ENCODE assay signal across 23 cellular contexts in genomic region chr4:21447320-21448055, GRCh38.
DNase-seq lines count a peak whose midpoint lies in the region; ATAC-seq, FAIRE-seq and TF ChIP-seq lines count a peak whose summit lies in the region.
"Had no signal": no experiment of that assay in that cellular context is flagged by ENCODE, and none has a peak within 500 bp of the region (broad histone marks: within the 10 kb centered on the region; RNA-seq: fewer than 3 reads in every experiment).

No MANE protein-coding gene starts in this region.

- no peak overlapping the region for H3K4me3 Mint-ChIP-seq in astrocyte (ENCODE audit: unreplicated experiment)
- H3K4me3 Mint-ChIP-seq in naive thymus-derived CD8-positive, alpha-beta T cell = no peak overlapping the region
- H3K4me3 Mint-ChIP-seq: CD4-positive, alpha-beta memory T cell; nephron; stimulated activated naive CD8-positive, alpha-beta T cell treated with anti-CD3 and anti-CD28 coated beads, Interleukin-15, amount 100 ng/mL, for 72 hours had no signal

- no peak overlapping the region for H3K9ac ChIP-seq in astrocyte (ENCODE audit: low read length)

- peak overlapping the region; percentile 64 for H3K27ac Mint-ChIP-seq in astrocyte (ENCODE audit: unreplicated experiment)
- no peak overlapping the region for H3K27ac Mint-ChIP-seq in naive thymus-derived CD8-positive, alpha-beta T cell
- H3K27ac Mint-ChIP-seq: CD4-positive, alpha-beta memory T cell; nephron; stimulated activated naive CD8-positive, alpha-beta T cell treated with anti-CD3 and anti-CD28 coated beads, Interleukin-15, amount 100 ng/mL, for 72 hours had no signal

- DNase-seq in BE2C (no peak), astrocyte (ENCODE audit: low read depth) (no peak), iris pigment epithelial cell (ENCODE audit: low read depth) (peak; percentile 20), DMS153 treated with DMSO at 0.1 percent for 48 hours (lab: John Stamatoyannopoulos, UW; ENCODE audit: unreplicated experiment) (no peak), KG1 (lab: John Stamatoyannopoulos, UW) (no peak), psoas muscle (no peak)
- DNase-seq in Jurkat, Clone E6-1 (ENCODE audit: low read depth, low spot score) = peak; percentile 17
- no peak for DNase-seq in naive thymus-derived CD8-positive, alpha-beta T cell
- DNase-seq: activated CD8-positive, alpha-beta memory T cell treated with anti-CD3 and anti-CD28 coated beads for 24 hours; adrenal gland; CD4-positive, alpha-beta memory T cell; cerebellar nuclear complex; Karpas-422; NCI-H2081; NCI-H69; PC-9; stimulated activated naive CD8-positive, alpha-beta T cell treated with anti-CD3 and anti-CD28 coated beads, Interleukin-15, amount 100 ng/mL, for 72 hours; SW 1271; uterus had no signal

- no peaks in the 10 kb centered on the region for H3K27me3 Mint-ChIP-seq in astrocyte (ENCODE audit: low read depth, unreplicated experiment)
- H3K27me3 Mint-ChIP-seq in naive thymus-derived CD8-positive, alpha-beta T cell = peaks cover 0 to 7% (median 0%) of the 10 kb centered on the region in 5 donors
- H3K27me3 Mint-ChIP-seq: CD4-positive, alpha-beta memory T cell; stimulated activated naive CD8-positive, alpha-beta T cell treated with anti-CD3 and anti-CD28 coated beads, Interleukin-15, amount 100 ng/mL, for 72 hours had no signal

- H3K9me3 Mint-ChIP-seq in astrocyte (ENCODE audit: unreplicated experiment) = peaks cover 8% of the 10 kb centered on the region
- peaks cover 0 to 11% (median 4%) of the 10 kb centered on the region in 9 donors for H3K9me3 Mint-ChIP-seq in naive thymus-derived CD8-positive, alpha-beta T cell
- H3K9me3 Mint-ChIP-seq: nephron had no signal

- no peak overlapping the region for H3K4me2 ChIP-seq in astrocyte (ENCODE audit: low read length)
- H3K4me2 ChIP-seq: PC-9 had no signal

- H4K20me1 ChIP-seq in astrocyte (ENCODE audit: insufficient read depth, low read length) = no peaks in the 10 kb centered on the region

- H3K36me3 ChIP-seq in BE2C (no peaks in the 10 kb centered on the region), astrocyte (ENCODE audit: insufficient read depth, low read length) (no peaks in the 10 kb centered on the region), psoas muscle (ENCODE audit: insufficient read depth in 1 of 2, low read depth in 1 of 2) (no peaks in the 10 kb centered on the region)
- H3K36me3 ChIP-seq: adrenal gland, gastroesophageal sphincter, uterus had no signal

- no peak for FAIRE-seq in astrocyte (lab: Jason Lieb, UNC)
- FAIRE-seq: GM12878 had no signal

- no peaks in the 10 kb centered on the region for H3K79me2 ChIP-seq in astrocyte (ENCODE audit: insufficient read depth, low read length)

- H3K36me3 Mint-ChIP-seq in astrocyte (ENCODE audit: low read depth, unreplicated experiment) = no peaks in the 10 kb centered on the region
- H3K36me3 Mint-ChIP-seq in naive thymus-derived CD8-positive, alpha-beta T cell = no peaks in the 10 kb centered on the region
- H3K36me3 Mint-ChIP-seq: CD4-positive, alpha-beta memory T cell had no signal

- no peak overlapping the region for H2AFZ ChIP-seq in astrocyte (ENCODE audit: low read depth, low read length)
- H2AFZ ChIP-seq: PC-9 had no signal

- no peaks in the 10 kb centered on the region for H3K27me3 ChIP-seq in BE2C
- H3K27me3 ChIP-seq in astrocyte (ENCODE audit: insufficient read depth, low read length) = peaks cover 5% of the 10 kb centered on the region
- no peaks in the 10 kb centered on the region for H3K27me3 ChIP-seq in psoas muscle (ENCODE audit: insufficient read depth in 3 of 3, low read length in 2 of 3)
- H3K27me3 ChIP-seq: adrenal gland, gastroesophageal sphincter, uterus had no signal

- POLR2A ChIA-PET in naive thymus-derived CD8-positive, alpha-beta T cell (lab: Charles Lee) = no interaction called here

- peaks cover 41% of the 10 kb centered on the region for H3K4me1 Mint-ChIP-seq in astrocyte (ENCODE audit: low read depth, unreplicated experiment)
- H3K4me1 Mint-ChIP-seq in naive thymus-derived CD8-positive, alpha-beta T cell = no peaks in the 10 kb centered on the region
- H3K4me1 Mint-ChIP-seq: CD4-positive, alpha-beta memory T cell; stimulated activated naive CD8-positive, alpha-beta T cell treated with anti-CD3 and anti-CD28 coated beads, Interleukin-15, amount 100 ng/mL, for 72 hours had no signal

- intact Hi-C loops in psoas muscle (cut with DNase I) = no loop called here

- H3K4me1 ChIP-seq in BE2C (no peaks in the 10 kb centered on the region), astrocyte (ENCODE audit: insufficient read depth, low read length) (peaks cover 12% of the 10 kb centered on the region), psoas muscle (no peaks in the 10 kb centered on the region)
- H3K4me1 ChIP-seq: adrenal gland, gastroesophageal sphincter, uterus had no signal

- ATAC-seq in psoas muscle = no peak
- ATAC-seq in naive thymus-derived CD8-positive, alpha-beta T cell = no peak
- ATAC-seq: gastroesophageal sphincter; GM12878; stimulated activated naive CD8-positive, alpha-beta T cell treated with anti-CD3 and anti-CD28 coated beads, Interleukin-15, amount 100 ng/mL, for 72 hours had no signal

- H3K4me3 ChIP-seq in BE2C (ENCODE audit: low read depth, low read length) (no peak overlapping the region), astrocyte (ENCODE audit: insufficient read depth, low read depth, low read length) (no peak overlapping the region), psoas muscle (no peak overlapping the region)
- no peak overlapping the region for H3K4me3 ChIP-seq in Jurkat, Clone E6-1 (ENCODE audit: low read length)
- H3K4me3 ChIP-seq: adrenal gland, gastroesophageal sphincter, GM12878, PC-9, uterus had no signal

- TF ChIP-seq CTCF in BE2C (IDR thresholded peaks at IDR 0.05; ENCODE audit: low read depth, low read length) (peak; percentile 41), astrocyte (IDR thresholded peaks at IDR 0.05; ENCODE audit: insufficient read depth, low read depth, low read length) (no peak), psoas muscle (IDR thresholded peaks at IDR 0.05) (no peak)

- H3K27ac ChIP-seq in astrocyte (ENCODE audit: low read depth, low read length) (no peak overlapping the region), psoas muscle (no peak overlapping the region)
- H3K27ac ChIP-seq: adrenal gland, gastroesophageal sphincter, HL-60, PC-9, uterus had no signal

- H3K9me3 ChIP-seq in BE2C = no peaks in the 10 kb centered on the region
- no peaks in the 10 kb centered on the region for H3K9me3 ChIP-seq in astrocyte (ENCODE audit: insufficient read depth, low read depth, low read length)
- H3K9me3 ChIP-seq in psoas muscle = peaks cover 3% of the 10 kb centered on the region
- H3K9me3 ChIP-seq: adrenal gland, gastroesophageal sphincter, uterus had no signal

Comparison
In these comparisons a context has a peak if more than half of its experiments do, and no peak if none do; other contexts are left out.
1. DNase-seq: peak in Jurkat, Clone E6-1 (single experiment) and iris pigment epithelial cell (single experiment); none in BE2C (single experiment), astrocyte (single experiment), DMS153 treated with DMSO at 0.1 percent for 48 hours (single experiment), KG1 (single experiment), psoas muscle (0 of 2) and naive thymus-derived CD8-positive, alpha-beta T cell (0 of 10).